Comparison of ENCODE assay signal across 28 cellular contexts in the genomic region with DNA sequence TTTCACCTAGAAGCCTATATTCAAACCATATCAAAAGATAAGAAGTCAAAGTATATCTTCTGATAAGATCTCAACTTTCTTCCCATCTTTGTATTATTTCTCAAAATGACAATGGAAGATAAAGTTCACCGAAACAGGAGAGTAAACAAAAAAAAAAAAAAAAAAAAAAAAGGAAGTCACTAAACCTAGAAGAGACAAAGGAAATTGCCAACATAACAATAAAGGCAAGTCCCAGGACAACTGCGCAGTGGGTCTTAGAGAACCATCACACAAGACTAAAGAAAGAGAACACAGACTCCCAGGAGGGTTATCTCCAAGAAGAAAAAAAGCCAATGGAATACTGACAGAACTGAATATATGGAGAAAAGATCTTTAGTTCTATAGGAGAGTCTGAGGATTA.
DNase-seq lines count a peak whose midpoint lies in the region; ATAC-seq and TF ChIP-seq lines count a peak whose summit lies in the region.
"Had no signal": no experiment of that assay in that cellular context is flagged by ENCODE, and none has a peak within 500 bp of the region (broad histone marks: within the 10 kb centered on the region; RNA-seq: fewer than 3 reads in every experiment).

No MANE protein-coding gene starts in this region.

- intact Hi-C loops in natural killer cell (cut with micrococcal nuclease) = no loop called here
- intact Hi-C loops in dendritic cell treated with granulocyte-macrophage colony-stimulating factor and Interleukin-4, amounts not matched to agents 40 ng/mL and 50 ng/mL, for 4 days (cut with micrococcal nuclease) = loop anchor here (10.0 kb wide), 1 partner anchor 82 kb away; no protein-coding TSS in a partner anchor

- H3K27me3 Mint-ChIP-seq in natural killer cell treated with Interleukin-12 subunit alpha and Interleukin-12 subunit beta and Interleukin-15 and Interleukin-18, amount 100 ng/mL, for 72 hours = no peaks in the 10 kb centered on the region
- H3K27me3 Mint-ChIP-seq in natural killer cell (ENCODE audit: low read depth in 2 of 2) = no peaks in the 10 kb centered on the region
- no peaks in the 10 kb centered on the region for H3K27me3 Mint-ChIP-seq in dendritic cell treated with granulocyte-macrophage colony-stimulating factor and Interleukin-4, amounts not matched to agents 40 ng/mL and 50 ng/mL, for 4 days
- H3K27me3 Mint-ChIP-seq: B cell had no signal

- H3K27ac Mint-ChIP-seq in natural killer cell treated with Interleukin-12 subunit alpha and Interleukin-12 subunit beta and Interleukin-15 and Interleukin-18, amount 100 ng/mL, for 72 hours = peak overlapping the region; percentile 19 to 56
- peak overlapping the region in 1 of 2 donors; percentile 65 for H3K27ac Mint-ChIP-seq in natural killer cell
- peak overlapping the region; percentile 30 for H3K27ac Mint-ChIP-seq in dendritic cell treated with granulocyte-macrophage colony-stimulating factor and Interleukin-4, amounts not matched to agents 40 ng/mL and 50 ng/mL, for 4 days
- H3K27ac Mint-ChIP-seq: B cell, GM23338 had no signal

- DNase-seq in natural killer cell treated with Interleukin-12 subunit alpha and Interleukin-12 subunit beta and Interleukin-15 and Interleukin-18, amount 100 ng/mL, for 72 hours (ENCODE audit: low spot score) = no peak
- DNase-seq in natural killer cell (no peak), OCI-M1 (lab: John Stamatoyannopoulos, UW) (peak; percentile 15), omental fat pad (ENCODE audit: low spot score) (no peak), Kasumi-1 (lab: John Stamatoyannopoulos, UW) (no peak)
- DNase-seq: COR-L47; DMS 273 treated with DMSO at 0.1 percent for 48 hours; DMS79 treated with DMSO at 0.1 percent for 48 hours; IMR-90; Karpas-422; NCI-H1092 treated with DMSO at 0.1 percent for 48 hours; NCI-H1436 treated with DMSO at 0.1 percent for 48 hours; NCI-H2029; NCI-H2227 treated with DMSO at 0.1 percent for 48 hours; NCI-H510A treated with DMSO at 0.1 percent for 48 hours; NCI-H774; NK-92 treated with Interleukin-12 subunit alpha and Interleukin-12 subunit beta, amount 100 ng/mL, for 24 hours; SIG-M5; SK-N-SH had no signal

- no peak overlapping the region for H3K4me3 Mint-ChIP-seq in natural killer cell treated with Interleukin-12 subunit alpha and Interleukin-12 subunit beta and Interleukin-15 and Interleukin-18, amount 100 ng/mL, for 72 hours
- no peak overlapping the region for H3K4me3 Mint-ChIP-seq in natural killer cell
- no peak overlapping the region for H3K4me3 Mint-ChIP-seq in dendritic cell treated with granulocyte-macrophage colony-stimulating factor and Interleukin-4, amounts not matched to agents 40 ng/mL and 50 ng/mL, for 4 days
- H3K4me3 Mint-ChIP-seq: B cell, GM23338 had no signal

- H3K36me3 Mint-ChIP-seq in natural killer cell treated with Interleukin-12 subunit alpha and Interleukin-12 subunit beta and Interleukin-15 and Interleukin-18, amount 100 ng/mL, for 72 hours = peaks cover 19% of the 10 kb centered on the region
- peaks cover 16% of the 10 kb centered on the region for H3K36me3 Mint-ChIP-seq in natural killer cell
- peaks cover 35% of the 10 kb centered on the region for H3K36me3 Mint-ChIP-seq in dendritic cell treated with granulocyte-macrophage colony-stimulating factor and Interleukin-4, amounts not matched to agents 40 ng/mL and 50 ng/mL, for 4 days (ENCODE audit: low read depth)

- no peak for TF ChIP-seq CTCF in natural killer cell (IDR thresholded peaks at IDR 0.05)
- no peak for TF ChIP-seq CTCF in omental fat pad (IDR thresholded peaks at IDR 0.05)

- H3K4me1 Mint-ChIP-seq in natural killer cell treated with Interleukin-12 subunit alpha and Interleukin-12 subunit beta and Interleukin-15 and Interleukin-18, amount 100 ng/mL, for 72 hours (ENCODE audit: low read depth in 2 of 2) = peaks cover 15 to 28% of the 10 kb centered on the region in 2 donors
- H3K4me1 Mint-ChIP-seq in natural killer cell = peaks cover 29% of the 10 kb centered on the region in 2 donors
- H3K4me1 Mint-ChIP-seq in dendritic cell treated with granulocyte-macrophage colony-stimulating factor and Interleukin-4, amounts not matched to agents 40 ng/mL and 50 ng/mL, for 4 days (ENCODE audit: low read depth) = peaks cover 22% of the 10 kb centered on the region

- ATAC-seq in natural killer cell treated with Interleukin-12 subunit alpha and Interleukin-12 subunit beta and Interleukin-15 and Interleukin-18, amount 100 ng/mL, for 72 hours = no peak
- no peak for ATAC-seq in natural killer cell
- ATAC-seq in HG03378 (IDR thresholded peaks at IDR 0.05; ENCODE audit: unreplicated experiment) = no peak
- no peak for ATAC-seq in GM18861 (IDR thresholded peaks at IDR 0.05; ENCODE audit: unreplicated experiment)
- ATAC-seq in omental fat pad (ENCODE audit: low FRiP score) = no peak
- ATAC-seq: A549, GM12878, GM23338, HCT116, Panc1 had no signal

- H3K9me3 Mint-ChIP-seq in natural killer cell treated with Interleukin-12 subunit alpha and Interleukin-12 subunit beta and Interleukin-15 and Interleukin-18, amount 100 ng/mL, for 72 hours = no peaks in the 10 kb centered on the region
- no peaks in the 10 kb centered on the region for H3K9me3 Mint-ChIP-seq in natural killer cell
- H3K9me3 Mint-ChIP-seq in dendritic cell treated with granulocyte-macrophage colony-stimulating factor and Interleukin-4, amounts not matched to agents 40 ng/mL and 50 ng/mL, for 4 days = no peaks in the 10 kb centered on the region
- H3K9me3 Mint-ChIP-seq: GM23338 had no signal
